ENCODE assay signal across 24 cellular contexts in the genomic region with DNA sequence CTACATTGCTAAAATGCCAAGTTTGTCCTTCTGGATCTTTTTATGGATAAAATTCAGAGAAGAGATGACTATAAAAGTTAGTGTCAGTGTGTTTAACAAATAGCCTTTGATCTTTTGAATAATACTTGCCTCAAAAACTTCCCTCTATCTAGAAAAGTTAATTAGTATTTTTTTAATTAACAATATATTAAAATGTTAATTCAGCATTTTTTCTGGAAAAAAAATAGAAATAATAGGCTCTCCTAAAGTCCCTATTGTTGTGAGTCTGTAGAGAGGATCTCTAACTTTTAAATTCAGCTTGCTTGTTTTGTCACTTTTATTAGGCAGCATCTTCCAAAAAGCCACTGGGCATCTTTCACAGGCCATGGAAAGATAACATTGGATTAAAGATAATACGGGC.
"Had no signal": no experiment of that assay in that cellular context is flagged by ENCODE, and none has a peak within 500 bp of the region (broad histone marks: within the 10 kb centered on the region; RNA-seq: fewer than 3 reads in every experiment).

No MANE protein-coding gene starts in this region.

- H3K4me1 ChIP-seq: esophagus muscularis mucosa, foreskin keratinocyte, gastroesophageal sphincter, heart left ventricle, lower lobe of right lung had no signal

- H3K9me3 ChIP-seq: esophagus muscularis mucosa, gastroesophageal sphincter, heart left ventricle, lower lobe of right lung had no signal

- ATAC-seq: foreskin keratinocyte; gastroesophageal sphincter; heart left ventricle; left colon; left ventricle myocardium superior; lower lobe of right lung; naive thymus-derived CD4-positive, alpha-beta T cell had no signal

- H3K4me3 ChIP-seq: coronary artery, dorsolateral prefrontal cortex, esophagus muscularis mucosa, gastroesophageal sphincter, heart left ventricle, hepatocyte, lower lobe of right lung had no signal

- H3K27ac ChIP-seq: coronary artery, dorsolateral prefrontal cortex, esophagus muscularis mucosa, foreskin keratinocyte, gastroesophageal sphincter, heart left ventricle, lower lobe of right lung had no signal

- H3K79me2 ChIP-seq: hepatocyte had no signal

- FAIRE-seq: colon, endothelial cell of umbilical vein, frontal cortex, kidney had no signal

- H3K36me3 ChIP-seq: esophagus muscularis mucosa, gastroesophageal sphincter, heart left ventricle, lower lobe of right lung had no signal

- H2AFZ ChIP-seq: hepatocyte had no signal

- H3K27me3 ChIP-seq: esophagus muscularis mucosa, foreskin keratinocyte, gastroesophageal sphincter, hepatocyte had no signal

- DNase-seq: dermis blood vessel endothelial cell; dorsolateral prefrontal cortex; effector CD4-positive, alpha-beta T cell; effector memory CD4-positive, alpha-beta T cell; foreskin keratinocyte; heart left ventricle; hypothalamus; immature natural killer cell; islet precursor cell; kidney; kidney glomerular epithelial cell; left colon; left ventricle myocardium superior; lower lobe of right lung; mesendoderm; midbrain; naive thymus-derived CD4-positive, alpha-beta T cell had no signal
